20 cellular contexts compared by ENCODE assay signal in genomic region chr4:152848508-152848907, GRCh38.
"Had no signal": no experiment of that assay in that cellular context is flagged by ENCODE, and none has a peak within 500 bp of the region (broad histone marks: within the 10 kb centered on the region; RNA-seq: fewer than 3 reads in every experiment).

No MANE protein-coding gene starts in this region.

- FAIRE-seq: endothelial cell of umbilical vein had no signal

- H3K27ac ChIP-seq: gastrocnemius medialis, left lung, lower lobe of right lung, psoas muscle, right lobe of liver, testis, tibial nerve, upper lobe of right lung, vagina had no signal

- ATAC-seq: gastrocnemius medialis; left lung; lower lobe of right lung; natural killer cell treated with Interleukin-12 subunit alpha and Interleukin-12 subunit beta and Interleukin-15 and Interleukin-18, amount 100 ng/mL, for 72 hours; psoas muscle; right lobe of liver; stimulated activated memory B cell treated with anti-CD40 and anti-IgM and Interleukin-4, amounts not matched to agents 10 μg/mL and 1 μg/mL and 100 μg/mL, for 72 hours; stimulated activated naive CD8-positive, alpha-beta T cell treated with anti-CD3 and anti-CD28 coated beads, Interleukin-15, amount 100 ng/mL, for 72 hours; upper lobe of right lung had no signal

- H3K27ac Mint-ChIP-seq: dendritic cell treated with granulocyte-macrophage colony-stimulating factor and Interleukin-4, amounts not matched to agents 40 ng/mL and 50 ng/mL, for 4 days; stimulated activated naive CD8-positive, alpha-beta T cell treated with anti-CD3 and anti-CD28 coated beads, Interleukin-15, amount 100 ng/mL, for 72 hours had no signal

- H3K27me3 ChIP-seq: gastrocnemius medialis, left lung, right lobe of liver, testis, tibial nerve, upper lobe of right lung, vagina had no signal

- H3K4me1 ChIP-seq: right lobe of liver, testis had no signal

- H3K36me3 ChIP-seq: gastrocnemius medialis, left lung, lower lobe of right lung, right lobe of liver, upper lobe of right lung, vagina had no signal

- DNase-seq: gastrocnemius medialis; glutamatergic neuron; islet precursor cell; left lung; lower lobe of right lung; mesenchymal stem cell; midbrain; psoas muscle; retina; right lobe of liver; stimulated activated CD4-positive, alpha-beta T cell treated with anti-CD3 and anti-CD28 coated beads, Interleukin-4, amount 100 ng/mL, for 24 hours; stimulated activated naive CD8-positive, alpha-beta T cell treated with anti-CD3 and anti-CD28 coated beads, Interleukin-15, amount 100 ng/mL, for 72 hours; testis; upper lobe of right lung had no signal

- H3K9me3 ChIP-seq: right lobe of liver, testis had no signal

- H3K27me3 Mint-ChIP-seq: dendritic cell treated with granulocyte-macrophage colony-stimulating factor and Interleukin-4, amounts not matched to agents 40 ng/mL and 50 ng/mL, for 4 days; natural killer cell treated with Interleukin-12 subunit alpha and Interleukin-12 subunit beta and Interleukin-15 and Interleukin-18, amount 100 ng/mL, for 72 hours; stimulated activated memory B cell treated with anti-CD40 and anti-IgM and Interleukin-4, amounts not matched to agents 10 μg/mL and 1 μg/mL and 100 μg/mL, for 72 hours; stimulated activated naive CD8-positive, alpha-beta T cell treated with anti-CD3 and anti-CD28 coated beads, Interleukin-15, amount 100 ng/mL, for 72 hours had no signal

- H3K4me3 ChIP-seq: gastrocnemius medialis, left lung, lower lobe of right lung, psoas muscle, right lobe of liver, testis, tibial nerve, upper lobe of right lung, vagina had no signal

- H3K4me3 Mint-ChIP-seq: dendritic cell treated with granulocyte-macrophage colony-stimulating factor and Interleukin-4, amounts not matched to agents 40 ng/mL and 50 ng/mL, for 4 days; stimulated activated memory B cell treated with anti-CD40 and anti-IgM and Interleukin-4, amounts not matched to agents 10 μg/mL and 1 μg/mL and 100 μg/mL, for 72 hours; stimulated activated naive CD8-positive, alpha-beta T cell treated with anti-CD3 and anti-CD28 coated beads, Interleukin-15, amount 100 ng/mL, for 72 hours had no signal
